12 cellular contexts compared by ENCODE assay signal in genomic region chr17:27759528-27759927, GRCh38. TPM values are rescaled to one million over a fixed set of nuclear protein-coding genes. Genes with fewer than 3 reads are reported as not detected.
"Had no signal": no experiment of that assay in that cellular context is flagged by ENCODE, and none has a peak within 500 bp of the region (broad histone marks: within the 10 kb centered on the region; RNA-seq: fewer than 3 reads in every experiment).

No MANE protein-coding gene starts in this region.

- H3K4me2 ChIP-seq: hepatocyte had no signal

- H3K4me3 Mint-ChIP-seq: immature natural killer cell, mesothelial cell of epicardium had no signal

- H3K9me3 ChIP-seq: esophagus muscularis mucosa, gastroesophageal sphincter, heart left ventricle, lower lobe of right lung, mucosa of descending colon had no signal

- H3K4me3 ChIP-seq: coronary artery, dorsolateral prefrontal cortex, esophagus muscularis mucosa, gastroesophageal sphincter, heart left ventricle, hepatocyte, lower lobe of right lung, mucosa of descending colon had no signal

- H3K36me3 ChIP-seq: esophagus muscularis mucosa, gastroesophageal sphincter, heart left ventricle, lower lobe of right lung had no signal

- H3K4me1 ChIP-seq: esophagus muscularis mucosa, foreskin keratinocyte, gastroesophageal sphincter, heart left ventricle, lower lobe of right lung had no signal

- H3K79me2 ChIP-seq: hepatocyte had no signal

- H3K4me1 Mint-ChIP-seq: immature natural killer cell, mesothelial cell of epicardium had no signal

- DNase-seq: foreskin keratinocyte had no signal

- H2AFZ ChIP-seq: hepatocyte had no signal

- H3K9me3 Mint-ChIP-seq: immature natural killer cell, mesothelial cell of epicardium had no signal

- H3K27ac Mint-ChIP-seq: immature natural killer cell, mesothelial cell of epicardium had no signal

- H3K27me3 ChIP-seq: dorsolateral prefrontal cortex, esophagus muscularis mucosa, foreskin keratinocyte, gastroesophageal sphincter, heart left ventricle, hepatocyte had no signal

- H3K27ac ChIP-seq: coronary artery, dorsolateral prefrontal cortex, esophagus muscularis mucosa, foreskin keratinocyte, gastroesophageal sphincter, heart left ventricle, hepatocyte, lower lobe of right lung had no signal

- ATAC-seq: gastroesophageal sphincter had no signal

RNA-seq across cellular contexts. Expression of gene NOS2, which starts 40.8 kb away (rescaled TPM):
- polyA plus RNA-seq: fibroblast of lung, foreskin keratinocyte, immature natural killer cell had no signal
